ENCODE assay signal across 8 cellular contexts in the genomic region with DNA sequence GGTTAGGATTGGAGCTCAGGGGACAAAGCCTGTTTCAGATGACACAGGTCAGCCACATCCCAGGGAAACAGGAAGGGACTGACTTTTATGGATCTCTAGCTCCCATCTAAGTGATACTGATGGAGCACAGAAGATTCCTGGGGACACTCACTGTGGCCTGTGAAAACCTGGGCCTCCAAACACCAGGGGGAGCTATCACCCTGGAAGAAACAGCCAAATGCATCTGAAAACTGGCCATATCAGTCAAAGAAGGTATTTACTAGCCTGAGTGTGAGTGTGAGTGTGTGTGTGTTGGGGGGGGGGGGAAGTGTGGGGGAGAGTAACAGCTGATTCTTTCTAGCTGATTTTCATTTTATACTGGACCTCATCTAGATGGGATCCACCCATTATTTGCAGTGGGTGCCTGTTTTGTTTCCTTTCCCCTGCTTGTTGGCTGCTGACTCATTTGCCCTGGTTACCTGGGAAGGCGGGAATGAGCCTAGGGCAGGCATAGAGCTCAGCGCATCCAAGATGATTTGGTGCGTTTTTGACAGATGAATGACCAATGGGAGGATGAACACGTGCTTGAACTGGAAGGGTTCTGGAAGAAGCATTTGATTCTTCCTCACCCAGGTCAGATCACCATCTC.
DNase-seq lines count a peak whose midpoint lies in the region; ATAC-seq, FAIRE-seq and TF ChIP-seq lines count a peak whose summit lies in the region.

No MANE protein-coding gene starts in this region.

- no peaks in the 10 kb centered on the region for H3K27me3 Mint-ChIP-seq in brain

- H3K4me1 ChIP-seq in HepG2 (ENCODE audit: insufficient read depth, low read length) (no peaks in the 10 kb centered on the region), upper lobe of left lung (no peaks in the 10 kb centered on the region), ovary (ENCODE audit: insufficient read depth) (no peaks in the 10 kb centered on the region)

- in situ Hi-C loops in HepG2 (cut with HindIII; ENCODE audit: extremely low pct_ligation_motif_present, low pct_unique_long_range_greater_than_20kb): loop anchor here (5.0 kb wide), 1 partner anchor 276 kb away; no protein-coding TSS in a partner anchor

- no peak overlapping the region for H2AFZ ChIP-seq in HepG2 (ENCODE audit: low read length)

- no peaks in the 10 kb centered on the region for H4K20me1 ChIP-seq in HepG2 (ENCODE audit: insufficient read depth, low read length)

- TF ChIP-seq POLR2A in HepG2 (IDR thresholded peaks at IDR 0.05; ENCODE audit: insufficient read depth in 1 of 2, low read depth in 2 of 2, low read length in 2 of 2) (no peak), upper lobe of left lung (IDR thresholded peaks at IDR 0.05) (no peak), ovary (IDR thresholded peaks at IDR 0.05) (no peak)

- no peaks in the 10 kb centered on the region for H3K36me3 ChIP-seq in H7 (replicated peaks; ENCODE audit: control insufficient read depth, insufficient read depth, low read length)
- no peaks in the 10 kb centered on the region for H3K36me3 ChIP-seq in HepG2 (replicated peaks in 1 of 2; ENCODE audit: control insufficient read depth in 1 of 2, insufficient read depth in 2 of 2, low read length in 2 of 2)
- no peaks in the 10 kb centered on the region for H3K36me3 ChIP-seq in upper lobe of left lung
- H3K36me3 ChIP-seq in ovary: no peaks in the 10 kb centered on the region

- CTCF ChIA-PET in HepG2 (lab: Yijun Ruan, JAX; ENCODE audit: low intra/inter-chr PET ratio, low total read pairs): interaction anchor here (0.8 to 1.7 kb wide), 3 partner anchors 271 to 358 kb away, joined by 4 to 14 read pairs (median 5); no protein-coding TSS in a partner anchor

- no peaks in the 10 kb centered on the region for H3K9me3 ChIP-seq in HepG2 (ENCODE audit: low read length)
- no peaks in the 10 kb centered on the region for H3K9me3 ChIP-seq in upper lobe of left lung
- no peaks in the 10 kb centered on the region for H3K9me3 ChIP-seq in ovary

- intact Hi-C loops in HepG2 (cut with micrococcal nuclease; ENCODE audit: unreplicated experiment): loop anchor here (1.0 to 5.0 kb wide), 2 partner anchors 274 to 631 kb away; no protein-coding TSS in a partner anchor
- intact Hi-C loops in ovary (cut with DNase I): no loop called here

- no peaks in the 10 kb centered on the region; the same call in 1 of the 2 replicates for H3K27me3 ChIP-seq in H7 (ENCODE audit: control insufficient read depth, insufficient read depth, low read length)
- H3K27me3 ChIP-seq in HepG2 (ENCODE audit: control insufficient read depth in 1 of 2, insufficient read depth in 2 of 2, low read length in 2 of 2): peaks cover 1 to 27% of the 10 kb centered on the region in 2 experiments; a peak in 4 of 5 replicates
- no peaks in the 10 kb centered on the region for H3K27me3 ChIP-seq in upper lobe of left lung
- H3K27me3 ChIP-seq in ovary: no peaks in the 10 kb centered on the region

- DNase-seq in Daoy (ENCODE audit: low read depth): peak; percentile 47
- peak; percentile 78 for DNase-seq in H7
- DNase-seq in NCI-H748 (lab: John Stamatoyannopoulos, UW; ENCODE audit: unreplicated experiment): peak; percentile 57
- DNase-seq in HepG2 (ENCODE audit: low spot score): peak; percentile 3
- DNase-seq in upper lobe of left lung: peak in 1 of 2 donors; percentile 32
- DNase-seq in amniotic stem cell (lab: John Stamatoyannopoulos, UW): no peak
- DNase-seq in ovary: no peak

- POLR2A ChIA-PET in HepG2 (lab: Yijun Ruan, JAX): no interaction called here

- BruUV-seq in HepG2 (replicated peaks; lab: Mats Ljungman, UMichigan): no TSS peak

- no peaks in the 10 kb centered on the region for H3K36me3 Mint-ChIP-seq in brain

- H3K9me3 Mint-ChIP-seq in brain: peaks cover 0 to 4% (median 0%) of the 10 kb centered on the region in 5 experiments

- peak; percentile 75 for ATAC-seq in HepG2
- ATAC-seq in upper lobe of left lung (ENCODE audit: low FRiP score in 2 of 2): no peak

- H3K4me2 ChIP-seq in HepG2 (ENCODE audit: low read depth, low read length): no peak overlapping the region

- H3K79me2 ChIP-seq in HepG2 (ENCODE audit: insufficient read depth, low read length): no peaks in the 10 kb centered on the region

- H3K27ac Mint-ChIP-seq in brain: no peak overlapping the region

- no peak overlapping the region for H3K4me3 Mint-ChIP-seq in brain

- H3K4me3 ChIP-seq in H7 (ENCODE audit: insufficient read depth, low read depth, low read length) (no peak overlapping the region), HepG2 (replicated peaks in 1 of 3; ENCODE audit: insufficient read depth in 1 of 3, low read depth in 2 of 3, low read length in 3 of 3) (no peak overlapping the region), upper lobe of left lung (no peak overlapping the region), ovary (no peak overlapping the region)

- FAIRE-seq in HepG2 (lab: Jason Lieb, UNC): peak; percentile 49

- no peak for TF ChIP-seq RAD21 in HepG2 (CRISPR knock-in tag; IDR thresholded peaks at IDR 0.05)

- H3K27ac ChIP-seq in HepG2 (ENCODE audit: extremely low read length, insufficient read depth, low read length): no peak overlapping the region
- H3K27ac ChIP-seq in upper lobe of left lung: no peak overlapping the region
- H3K27ac ChIP-seq in ovary: no peak overlapping the region

- H3K4me1 Mint-ChIP-seq in brain: peaks cover 72% of the 10 kb centered on the region

- WGBS in HepG2 (ENCODE audit: low lambda C conversion rate): 8% methylated on average over 4 of the region's 4 CpGs
- WGBS in upper lobe of left lung, 2 donors: 69 to 81% methylated on average over 4 of the region's 4 CpGs
- 68 to 77% (median 75%) methylated on average over 4 of the region's 4 CpGs for WGBS in ovary, 3 donors

- TF ChIP-seq CTCF in brain (conservative IDR thresholded peaks at IDR 0.05) (peak; percentile 64 to 72), HepG2 (CRISPR knock-in tag; IDR thresholded peaks at IDR 0.05) (peak; percentile 68), upper lobe of left lung (IDR thresholded peaks at IDR 0.05) (peak in 5 of 6 experiments; percentile 37 to 66 (median 54)), ovary (IDR thresholded peaks at IDR 0.05) (no peak)

- TF ChIP-seq EP300 in HepG2 (IDR thresholded peaks at IDR 0.05; ENCODE audit: low read depth in 2 of 2, low read length in 2 of 2): no peak
- no peak for TF ChIP-seq EP300 in HepG2 (CRISPR knock-in tag; IDR thresholded peaks at IDR 0.05; ENCODE audit: borderline replicate concordance)
- TF ChIP-seq EP300 in upper lobe of left lung (IDR thresholded peaks at IDR 0.05): no peak
- TF ChIP-seq EP300 in ovary (IDR thresholded peaks at IDR 0.05): no peak

- no peak overlapping the region for H3K9ac ChIP-seq in HepG2 (ENCODE audit: insufficient read depth, low read depth, low read length)

TF ChIP-seq in HepG2, 621 proteins besides CTCF, POLR2A, EP300 and RAD21:
- TF ChIP-seq MYC (CRISPR knock-in tag; IDR thresholded peaks at IDR 0.05; ENCODE audit: borderline replicate concordance) (no peak), STAG1 (CRISPR knock-in tag; IDR thresholded peaks at IDR 0.05) (peak; percentile 68), SMC3 (IDR thresholded peaks at IDR 0.05; ENCODE audit: low read length) (peak; percentile 67; the same call in 1 of the 2 replicates), ZKSCAN8 (CRISPR knock-in tag; IDR thresholded peaks at IDR 0.05; ENCODE audit: borderline replicate concordance) (no peak)
- TF ChIP-seq, protein P1, sequence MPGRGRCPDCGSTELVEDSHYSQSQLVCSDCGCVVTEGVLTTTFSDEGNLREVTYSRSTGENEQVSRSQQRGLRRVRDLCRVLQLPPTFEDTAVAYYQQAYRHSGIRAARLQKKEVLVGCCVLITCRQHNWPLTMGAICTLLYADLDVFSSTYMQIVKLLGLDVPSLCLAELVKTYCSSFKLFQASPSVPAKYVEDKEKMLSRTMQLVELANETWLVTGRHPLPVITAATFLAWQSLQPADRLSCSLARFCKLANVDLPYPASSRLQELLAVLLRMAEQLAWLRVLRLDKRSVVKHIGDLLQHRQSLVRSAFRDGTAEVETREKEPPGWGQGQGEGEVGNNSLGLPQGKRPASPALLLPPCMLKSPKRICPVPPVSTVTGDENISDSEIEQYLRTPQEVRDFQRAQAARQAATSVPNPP (CRISPR knock-in tag; IDR thresholded peaks at IDR 0.05): no peak
- TF ChIP-seq, protein P2, sequence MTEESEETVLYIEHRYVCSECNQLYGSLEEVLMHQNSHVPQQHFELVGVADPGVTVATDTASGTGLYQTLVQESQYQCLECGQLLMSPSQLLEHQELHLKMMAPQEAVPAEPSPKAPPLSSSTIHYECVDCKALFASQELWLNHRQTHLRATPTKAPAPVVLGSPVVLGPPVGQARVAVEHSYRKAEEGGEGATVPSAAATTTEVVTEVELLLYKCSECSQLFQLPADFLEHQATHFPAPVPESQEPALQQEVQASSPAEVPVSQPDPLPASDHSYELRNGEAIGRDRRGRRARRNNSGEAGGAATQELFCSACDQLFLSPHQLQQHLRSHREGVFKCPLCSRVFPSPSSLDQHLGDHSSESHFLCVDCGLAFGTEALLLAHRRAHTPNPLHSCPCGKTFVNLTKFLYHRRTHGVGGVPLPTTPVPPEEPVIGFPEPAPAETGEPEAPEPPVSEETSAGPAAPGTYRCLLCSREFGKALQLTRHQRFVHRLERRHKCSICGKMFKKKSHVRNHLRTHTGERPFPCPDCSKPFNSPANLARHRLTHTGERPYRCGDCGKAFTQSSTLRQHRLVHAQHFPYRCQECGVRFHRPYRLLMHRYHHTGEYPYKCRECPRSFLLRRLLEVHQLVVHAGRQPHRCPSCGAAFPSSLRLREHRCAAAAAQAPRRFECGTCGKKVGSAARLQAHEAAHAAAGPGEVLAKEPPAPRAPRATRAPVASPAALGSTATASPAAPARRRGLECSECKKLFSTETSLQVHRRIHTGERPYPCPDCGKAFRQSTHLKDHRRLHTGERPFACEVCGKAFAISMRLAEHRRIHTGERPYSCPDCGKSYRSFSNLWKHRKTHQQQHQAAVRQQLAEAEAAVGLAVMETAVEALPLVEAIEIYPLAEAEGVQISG (CRISPR knock-in tag; IDR thresholded peaks at IDR 0.05): peak; percentile 80
TF ChIP-seq in HepG2: peak in this region for 3.

Comparison
In these comparisons a context has a peak if more than half of its experiments do, and no peak if none do; other contexts are left out.
1. DNase-seq: peak in Daoy (single experiment), H7 (single experiment), NCI-H748 (single experiment) and HepG2 (single experiment); none in amniotic stem cell (single experiment) and ovary (0 of 5).
2. CTCF ChIP-seq: peak in brain (2 of 2), HepG2 (single experiment) and upper lobe of left lung (5 of 6); none in ovary (0 of 3).